8 cellular contexts compared by ENCODE assay signal in the genomic region with DNA sequence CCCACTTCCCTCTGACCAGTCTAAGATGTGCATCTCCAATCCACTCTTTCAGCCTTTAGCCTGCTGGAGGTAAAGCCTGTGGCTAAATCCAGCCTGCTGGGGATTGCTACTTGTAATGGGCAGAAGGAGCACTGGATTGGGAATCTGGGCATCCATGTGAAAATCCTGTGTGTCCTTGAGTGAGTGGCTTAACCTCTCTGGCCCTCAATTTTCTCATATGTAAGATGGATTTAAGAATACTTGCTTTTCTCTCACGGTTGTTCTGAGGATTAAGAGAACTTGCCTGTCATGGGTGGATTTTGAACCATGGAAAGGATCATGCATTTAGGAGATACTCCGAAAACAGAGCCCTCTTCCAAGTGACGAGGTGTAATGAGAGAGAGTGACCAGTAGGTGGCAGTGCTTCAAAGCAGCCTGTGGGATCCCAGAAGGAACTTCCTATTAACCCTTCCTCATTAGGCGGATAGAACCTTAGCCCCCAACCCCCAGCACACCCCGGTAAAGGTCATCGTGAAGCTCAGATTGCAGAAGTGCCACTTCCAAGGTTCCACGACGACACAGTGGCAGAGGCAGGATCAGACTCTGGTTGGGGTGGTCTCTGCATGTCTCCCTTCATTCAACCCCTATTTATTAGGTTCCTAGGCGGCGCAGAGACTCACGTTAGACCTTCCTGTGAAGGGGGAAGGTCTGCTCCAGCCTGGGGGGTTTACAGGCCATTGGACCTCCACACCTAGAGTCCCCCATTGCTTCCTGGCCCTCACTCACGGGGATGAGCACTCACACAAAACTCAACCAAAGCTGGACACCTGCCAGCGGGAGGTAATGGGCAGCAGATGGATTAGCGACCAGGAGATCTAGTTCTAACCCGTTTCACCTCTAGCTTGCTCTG.
DNase-seq lines count a peak whose midpoint lies in the region; ATAC-seq, FAIRE-seq and TF ChIP-seq lines count a peak whose summit lies in the region.

No MANE protein-coding gene starts in this region.

- TF ChIP-seq CTCF in AG09309 (IDR thresholded peaks at IDR 0.05; ENCODE audit: control insufficient read depth, insufficient read depth, low read depth, low read length, missing control alignments) = peak; percentile 88

- ATAC-seq in GM19467 (IDR thresholded peaks at IDR 0.05; ENCODE audit: unreplicated experiment) = no peak

- no peak overlapping the region for H3K27ac ChIP-seq in muscle layer of duodenum (ENCODE audit: low read length)
- H3K27ac ChIP-seq in subcutaneous abdominal adipose tissue (ENCODE audit: low read depth, low read length) = no peak overlapping the region

- H3K4me3 ChIP-seq in AG09309 (ENCODE audit: control insufficient read depth, low read depth, low read length) (peak overlapping the region; percentile 29), muscle layer of duodenum (ENCODE audit: low read depth in 1 of 2, low read length in 2 of 2) (peak overlapping the region; percentile 19 to 46), subcutaneous abdominal adipose tissue (ENCODE audit: low read depth in 1 of 5, low read length in 5 of 5) (peak overlapping the region in 4 of 5 donors; percentile 14 to 52 (median 41))

- H3K27me3 ChIP-seq in muscle layer of duodenum (ENCODE audit: low read depth, low read length) = no peaks in the 10 kb centered on the region
- H3K27me3 ChIP-seq in subcutaneous abdominal adipose tissue (ENCODE audit: control insufficient read depth in 5 of 5, insufficient read depth in 4 of 5, low read length in 5 of 5) = no peaks in the 10 kb centered on the region

- no peaks in the 10 kb centered on the region for H3K9me3 ChIP-seq in muscle layer of duodenum (ENCODE audit: control insufficient read depth in 1 of 2, low read length in 2 of 2)
- no peaks in the 10 kb centered on the region for H3K9me3 ChIP-seq in subcutaneous abdominal adipose tissue (ENCODE audit: control insufficient read depth in 5 of 5, low read length in 5 of 5)

- DNase-seq in AG09309 (ENCODE audit: low read depth) (peak; percentile 18), GM18507 (ENCODE audit: extremely low spot score, insufficient read length, low read depth) (peak; percentile 50), NCI-H2029 treated with DMSO at 0.1 percent for 48 hours (lab: John Stamatoyannopoulos, UW) (peak; percentile 76), erythroblast (lab: John Stamatoyannopoulos, UW) (peak; percentile 46 to 67)
- peak; percentile 38 for DNase-seq in activated CD4-positive, alpha-beta T cell treated with anti-CD3 and anti-CD28 coated beads for 48 hours

- no peak overlapping the region for H3K9ac ChIP-seq in subcutaneous abdominal adipose tissue (ENCODE audit: low read length in 5 of 5)

- TF ChIP-seq POLR2A in erythroblast (IDR thresholded peaks at IDR 0.05; ENCODE audit: low read length) = no peak

- no peaks in the 10 kb centered on the region for H3K36me3 ChIP-seq in muscle layer of duodenum (ENCODE audit: control insufficient read depth in 1 of 2, insufficient read depth in 2 of 2, low read length in 2 of 2)
- no peaks in the 10 kb centered on the region for H3K36me3 ChIP-seq in subcutaneous abdominal adipose tissue (ENCODE audit: control insufficient read depth in 5 of 5, insufficient read depth in 5 of 5, low read length in 5 of 5)

- peak; percentile 76 for FAIRE-seq in GM18507 (lab: Jason Lieb, UNC)

- H3K4me1 ChIP-seq in muscle layer of duodenum (ENCODE audit: control insufficient read depth in 1 of 2, insufficient read depth in 2 of 2, low read length in 2 of 2) = peaks cover 3 to 5% of the 10 kb centered on the region in 2 donors
- peaks cover 6 to 16% (median 12%) of the 10 kb centered on the region in 5 donors for H3K4me1 ChIP-seq in subcutaneous abdominal adipose tissue (ENCODE audit: control insufficient read depth in 5 of 5, insufficient read depth in 5 of 5, low read length in 5 of 5)

Comparison
In these comparisons a context has a peak if more than half of its experiments do, and no peak if none do; other contexts are left out.
1. DNase-seq: peak in every context shown above with its lines; median percentile 76 in NCI-H2029 treated with DMSO at 0.1 percent for 48 hours; 56 in erythroblast; 50 in GM18507; 38 in activated CD4-positive, alpha-beta T cell treated with anti-CD3 and anti-CD28 coated beads for 48 hours; 18 in AG09309.